In genomic region chr6:136586295-136586694, GRCh38 we compare ENCODE assay signal across 10 cellular contexts. TPM values are rescaled to one million over a fixed set of nuclear protein-coding genes. Genes with fewer than 3 reads are reported as not detected.
A peak's percentile ranks its signal among the peaks of the same experiment; 100 is the strongest.
DNase-seq lines count a peak whose midpoint lies in the region; ATAC-seq and TF ChIP-seq lines count a peak whose summit lies in the region.
"Had no signal": no experiment of that assay in that cellular context is flagged by ENCODE, and none has a peak within 500 bp of the region (broad histone marks: within the 10 kb centered on the region; RNA-seq: fewer than 3 reads in every experiment).

No MANE protein-coding gene starts in this region.

- intact Hi-C loops in dorsolateral prefrontal cortex (cut with DNase I), result no loop called here

- peak; percentile 53 for DNase-seq in A172 (ENCODE audit: low spot score)
- peak; percentile 39 for DNase-seq in M059J (ENCODE audit: low read depth)
- DNase-seq in dedifferentiated amniotic fluid mesenchymal stem cell (ENCODE audit: extremely low spot score), result peak; percentile 84
- peak; percentile 55 for DNase-seq in myocyte (ENCODE audit: low read depth)
- DNase-seq in dorsolateral prefrontal cortex, result no peak
- no peak for DNase-seq in GOT3 (lab: John Stamatoyannopoulos, UW)
- DNase-seq in GM19240 (ENCODE audit: insufficient read length, low spot score), result no peak
- DNase-seq: NCI-H1694 had no signal

- peak overlapping the region in 13 of 59 donors; percentile 3 to 64 (median 33) for H3K27ac ChIP-seq in dorsolateral prefrontal cortex
- H3K27ac ChIP-seq: C4-2B had no signal

- H3K4me3 ChIP-seq in dorsolateral prefrontal cortex, result no peak overlapping the region

- no peak for TF ChIP-seq CTCF in dorsolateral prefrontal cortex (IDR thresholded peaks at IDR 0.05 in 54 of 56, conservative IDR thresholded peaks at IDR 0.05 in 2 of 56; ENCODE audit: low read depth in 1 of 56, partially characterized antibody in 56 of 56)

- no peaks in the 10 kb centered on the region for H3K27me3 ChIP-seq in dorsolateral prefrontal cortex

- ATAC-seq in HG03521 (IDR thresholded peaks at IDR 0.05; ENCODE audit: unreplicated experiment), result no peak

RNA-seq across cellular contexts. Expression of gene MAP7, which starts 36.1 kb away (rescaled TPM):
- 1.0 and 1.1 TPM in 2 replicates for total RNA-seq in A172 (2014; rRNA removed; shearing (Covaris generic))
- 0.15 and 0.49 TPM in 2 replicates for total RNA-seq in M059J (2014; rRNA removed; shearing (Covaris generic))
- 0.40 and 0.52 TPM in 2 replicates for total RNA-seq in myocyte
- 0.28 TPM for polyA plus RNA-seq in myocyte (2012)
- total RNA-seq in dorsolateral prefrontal cortex, result 100 to 1,000 TPM in 67 of 120 experiments, 10 to 100 TPM in 53; 56.8 to 230 (median 104) TPM

Comparison
In these comparisons a context has a peak if more than half of its experiments do, and no peak if none do; other contexts are left out.
1. DNase-seq: peak in A172 (single experiment), M059J (single experiment), dedifferentiated amniotic fluid mesenchymal stem cell (single experiment) and myocyte (single experiment); none in dorsolateral prefrontal cortex (0 of 10), GOT3 (single experiment) and GM19240 (single experiment).
2. RNA of gene MAP7, which starts 36.1 kb away (total RNA-seq): 56.8 to 230 TPM in dorsolateral prefrontal cortex; 1.0 to 1.1 TPM in A172, 0.15 to 0.49 TPM in M059J and 0.40 to 0.52 TPM in myocyte; every median in the first group is over 10 times any median in the second.